In the genomic region with DNA sequence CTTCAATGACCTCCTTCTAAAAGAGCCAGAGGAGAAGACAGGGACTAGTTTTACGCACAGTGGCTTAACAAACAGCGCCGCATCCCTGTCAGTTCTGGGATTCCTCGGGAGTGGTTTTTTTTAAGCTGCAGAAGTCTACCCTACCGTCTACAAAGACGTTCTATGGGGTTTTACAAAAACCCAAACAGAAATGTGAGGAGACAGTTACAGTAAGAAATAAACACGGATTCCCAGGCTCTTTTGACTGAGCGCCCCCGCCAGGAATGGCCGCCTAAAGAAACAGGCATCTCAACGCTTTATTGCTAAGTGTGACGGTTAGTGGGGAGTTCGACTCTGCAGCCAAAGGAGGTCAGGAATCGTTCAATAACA, we compare ENCODE assay signal across 8 cellular contexts. TPM values are rescaled to one million over a fixed set of nuclear protein-coding genes. Genes with fewer than 3 reads are reported as not detected.
DNase-seq lines count a peak whose midpoint lies in the region; ATAC-seq, FAIRE-seq and TF ChIP-seq lines count a peak whose summit lies in the region.

No MANE protein-coding gene starts in this region.

- H3K4me1 Mint-ChIP-seq in CD8-positive, alpha-beta memory T cell = peaks cover 44 to 48% (median 47%) of the 10 kb centered on the region in 3 donors

- TSS peak; percentile 74 for BruUV-seq in K562 (replicated peaks; lab: Mats Ljungman, UMichigan)

- FAIRE-seq in K562 (lab: Jason Lieb, UNC) = no peak

- ATAC-seq in GM18517 (IDR thresholded peaks at IDR 0.05; ENCODE audit: unreplicated experiment) (peak; percentile 15), HG03025 (IDR thresholded peaks at IDR 0.05; ENCODE audit: low FRiP score, unreplicated experiment) (peak; percentile 23), K562 (peak; percentile 74), gastrocnemius medialis (peak; percentile 74 to 76)

- H3K79me2 ChIP-seq in K562 (ENCODE audit: control insufficient read depth, insufficient read depth, low read length) = peaks cover 65% of the 10 kb centered on the region

- H3K36me3 Mint-ChIP-seq in CD8-positive, alpha-beta memory T cell = peaks cover 0 to 55% (median 3%) of the 10 kb centered on the region in 3 donors

- peak overlapping the region; percentile 81 for H3K27ac ChIP-seq in CD8-positive, alpha-beta memory T cell (ENCODE audit: low read depth, low read length)
- H3K27ac ChIP-seq in K562 (ENCODE audit: extremely low read depth, low read depth, low read length) = peak overlapping the region; percentile 87
- H3K27ac ChIP-seq in gastrocnemius medialis = peak overlapping the region; percentile 74 to 87 (median 80)

- TF ChIP-seq EP300 in K562 (IDR thresholded peaks at IDR 0.05; ENCODE audit: low read length) = no peak

- peak overlapping the region; percentile 99 for H3K4me2 ChIP-seq in K562 (ENCODE audit: insufficient read depth, low read length)

- peaks cover 29% of the 10 kb centered on the region for H3K4me1 ChIP-seq in CD8-positive, alpha-beta memory T cell (ENCODE audit: insufficient read depth, low read length)
- H3K4me1 ChIP-seq in K562 (replicated peaks in 1 of 2; ENCODE audit: control insufficient read depth in 2 of 2, insufficient read depth in 2 of 2, low read length in 2 of 2) (peaks cover 0 to 6% of the 10 kb centered on the region in 2 experiments; a peak in 2 of 5 replicates), iPS-15b (ENCODE audit: control insufficient read depth, insufficient read depth, low read length) (peaks cover 3% of the 10 kb centered on the region), gastrocnemius medialis (peaks cover 31 to 34% of the 10 kb centered on the region in 2 donors)

- no peaks in the 10 kb centered on the region for H4K20me1 ChIP-seq in K562 (replicated peaks; ENCODE audit: control insufficient read depth, insufficient read depth, low read length)

- peak; percentile 34 to 39; a peak in 3 of 4 replicates for TF ChIP-seq RAD21 in K562 (CRISPR knock-in tag; conservative IDR thresholded peaks at IDR 0.05 in 1 of 2, IDR thresholded peaks at IDR 0.05 in 1 of 2)

- TF ChIP-seq CTCF in K562 (IDR thresholded peaks at IDR 0.05 in 2 of 3, conservative IDR thresholded peaks at IDR 0.05 in 1 of 3; ENCODE audit: insufficient read depth in 2 of 3, low read depth in 1 of 3, low read length in 3 of 3) = peak; percentile 47 to 57 (median 51); a peak in 5 of 6 replicates
- TF ChIP-seq CTCF in gastrocnemius medialis (IDR thresholded peaks at IDR 0.05 in 4 of 5, conservative IDR thresholded peaks at IDR 0.05 in 1 of 5) = peak in 4 of 5 experiments; percentile 19 to 49 (median 32)

- no peaks in the 10 kb centered on the region for H3K9me3 ChIP-seq in CD8-positive, alpha-beta memory T cell (ENCODE audit: low read length)
- no peaks in the 10 kb centered on the region for H3K9me3 ChIP-seq in K562 (replicated peaks; ENCODE audit: control insufficient read depth, insufficient read depth, low read depth, low read length)
- H3K9me3 ChIP-seq in iPS-15b (ENCODE audit: control insufficient read depth, insufficient read depth, low read length) = no peaks in the 10 kb centered on the region
- H3K9me3 ChIP-seq in gastrocnemius medialis = no peaks in the 10 kb centered on the region

- H3K4me3 ChIP-seq in CD8-positive, alpha-beta memory T cell (ENCODE audit: low read length) = peak overlapping the region; percentile 97
- H3K4me3 ChIP-seq in K562 (peak overlapping the region; percentile 82), iPS-15b (ENCODE audit: low read depth, low read length) (peak overlapping the region; percentile 98), gastrocnemius medialis (peak overlapping the region; percentile 81 to 97 (median 92))

- peak in 3 of 5 donors; percentile 2 to 47 (median 3) for DNase-seq in CD8-positive, alpha-beta memory T cell
- DNase-seq in NCI-H2227 (lab: John Stamatoyannopoulos, UW; ENCODE audit: unreplicated experiment) (peak; percentile 29), K562 (ENCODE audit: extremely low read depth in 1 of 4, low spot score in 3 of 4) (peak; percentile 23 to 49 (median 28)), gastrocnemius medialis (peak in 1 of 2 donors; percentile 30), NCI-H1436 treated with DMSO at 0.1 percent for 48 hours (lab: John Stamatoyannopoulos, UW) (no peak)

- TF ChIP-seq POLR2A in K562 (conservative IDR thresholded peaks at IDR 0.05) (no peak), gastrocnemius medialis (IDR thresholded peaks at IDR 0.05) (no peak)

- H2AFZ ChIP-seq in K562 (ENCODE audit: low read depth, low read length) = peak overlapping the region; percentile 86

- H3K9me3 Mint-ChIP-seq in CD8-positive, alpha-beta memory T cell = no peaks in the 10 kb centered on the region

- CTCF ChIA-PET in CD8-positive, alpha-beta memory T cell (lab: Charles Lee) = no interaction called here
- CTCF ChIA-PET in K562 (lab: Yijun Ruan, JAX; ENCODE audit: low intra/inter-chr PET ratio) = interaction anchor here (0.7 kb wide), 1 partner anchor 52 kb away, joined by 3 read pairs; no protein-coding TSS in a partner anchor

- H3K27me3 ChIP-seq in CD8-positive, alpha-beta memory T cell (ENCODE audit: insufficient read depth, low read length, poor library complexity, severe bottlenecking) = no peaks in the 10 kb centered on the region
- H3K27me3 ChIP-seq in K562 (ENCODE audit: control insufficient read depth in 2 of 2, insufficient read depth in 2 of 2, low read length in 2 of 2) = no peaks in the 10 kb centered on the region
- H3K27me3 ChIP-seq in iPS-15b (ENCODE audit: control insufficient read depth, insufficient read depth, low read length) = no peaks in the 10 kb centered on the region
- H3K27me3 ChIP-seq in gastrocnemius medialis = no peaks in the 10 kb centered on the region

- H3K9ac ChIP-seq in K562 (ENCODE audit: insufficient read depth in 1 of 2, low read depth in 2 of 2, low read length in 2 of 2) (peak overlapping the region; percentile 84 to 97), iPS-15b (ENCODE audit: low read depth, low read length) (peak overlapping the region; percentile 99)

- in situ Hi-C loops in K562 (cut with MboI) (no loop called here), gastrocnemius medialis (cut with MboI; ENCODE audit: low sequenced_read_pairs in 4 of 4) (loop anchor here (10.0 to 25.0 kb wide), 2 partner anchors 245 to 253 kb away; partner anchors contain the start of genes AHSA1 (in 4 of the 4) and VIPAS39 (in 4 of the 4))

- under 1% methylated on average over 14 of the region's 14 CpGs for WGBS in K562 (ENCODE audit: insufficient coverage, low coverage, missing lambda C conversion rate)

- peak overlapping the region; percentile 56 to 99 (median 95) for H3K27ac Mint-ChIP-seq in CD8-positive, alpha-beta memory T cell

- POLR2A ChIA-PET in CD8-positive, alpha-beta memory T cell (lab: Charles Lee) = interaction anchor here (1.7 kb wide), 1 partner anchor 53 kb away, joined by 4 read pairs; no protein-coding TSS in a partner anchor
- POLR2A ChIA-PET in K562 (lab: Yijun Ruan, JAX) = interaction anchor here (0.6 kb wide), 1 partner anchor 12 kb away, joined by 3 read pairs; no protein-coding TSS in a partner anchor

- intact Hi-C loops in K562 (cut with micrococcal nuclease) (loop anchor here (5.0 kb wide), 1 partner anchor 90 kb away; the partner anchor contains the start of gene SPTLC2), gastrocnemius medialis (cut with DNase I; ENCODE audit: low total_unique reads) (loop anchor here (2.0 to 10.0 kb wide), 2 partner anchors 249 to 393 kb away; partner anchors contain the start of gene AHSA1)

- no peaks in the 10 kb centered on the region for H3K27me3 Mint-ChIP-seq in CD8-positive, alpha-beta memory T cell

- H3K9me1 ChIP-seq in K562 (ENCODE audit: control insufficient read depth, insufficient read depth, low read length) = no peaks in the 10 kb centered on the region

- H3K4me3 Mint-ChIP-seq in CD8-positive, alpha-beta memory T cell = peak overlapping the region; percentile 84 to 99 (median 93)

- peaks cover 24% of the 10 kb centered on the region for H3K36me3 ChIP-seq in CD8-positive, alpha-beta memory T cell (ENCODE audit: insufficient read depth, low read length)
- H3K36me3 ChIP-seq in K562 (ENCODE audit: control insufficient read depth, insufficient read depth, low read length) (peaks cover 53% of the 10 kb centered on the region), iPS-15b (ENCODE audit: control insufficient read depth, insufficient read depth, low read length) (peaks cover 18% of the 10 kb centered on the region), gastrocnemius medialis (peaks cover 0 to 40% of the 10 kb centered on the region in 2 donors)

RNA-seq across cellular contexts. Expression of gene ALKBH1, which starts 0.5 kb away (rescaled TPM):
- 10 to 100 TPM; 18.6 to 19.4 TPM for total RNA-seq in CD8-positive, alpha-beta memory T cell
- polyA plus RNA-seq in CD8-positive, alpha-beta memory T cell = 8.8 TPM
- 6.3 and 7.7 TPM in 2 replicates for total RNA-seq in K562 (2011; cell fraction: chromatin; rRNA removed; ENCODE audit: low replicate concordance)
- 5.7 and 5.8 TPM in 2 replicates for total RNA-seq in K562 (2011; cell fraction: nucleolus; rRNA removed)
- 6.9 and 10.2 TPM in 2 replicates for total RNA-seq in K562 (2011; cell fraction: nucleoplasm; rRNA removed)
- total RNA-seq in K562 (2014; rRNA removed) = 6.4 and 9.3 TPM in 2 replicates
- total RNA-seq in K562 (2014; rRNA removed; fragmentation: Illumina TruSeq; extraction: Trizol) = 10.7 and 13.0 TPM in 2 replicates
- 12.3 and 12.8 TPM in 2 replicates for total RNA-seq in K562 (2015; rRNA removed; fragmentation: Illumina TruSeq; extraction: Trizol)
- 12.3 and 14.9 TPM in 2 replicates for total RNA-seq in K562 (2021)
- polyA plus RNA-seq in K562 (2011; rRNA removed) = 17.4 and 19.4 TPM in 2 replicates
- 10.6 and 13.1 TPM in 2 replicates for polyA plus RNA-seq in K562 (2011; cell fraction: cytosol; rRNA removed)
- polyA plus RNA-seq in K562 (2011; cell fraction: nucleus; rRNA removed) = 9.0 and 10.6 TPM in 2 replicates
- 7.4 and 8.9 TPM in 2 replicates for polyA plus RNA-seq in K562 (2012)
- polyA plus RNA-seq in K562 (2014; fragmentation: Illumina TruSeq; extraction: Trizol) = 13.3 and 14.2 TPM in 2 replicates
- polyA plus RNA-seq in K562 (2014; fragmentation: Nextera tagmentation; extraction: Ambion mirVana) = 1 to 10 TPM; 5.3 to 9.1 TPM
- polyA plus RNA-seq in K562 (2014; rRNA removed) = 10.6 and 11.3 TPM in 2 replicates
- polyA minus RNA-seq in K562 (2011; rRNA and poly(A)+ RNA removed) = 13.4 and 15.5 TPM in 2 replicates
- 5.5 and 7.3 TPM in 2 replicates for polyA minus RNA-seq in K562 (2011; cell fraction: cytosol; rRNA and poly(A)+ RNA removed)
- polyA minus RNA-seq in K562 (2011; cell fraction: nucleus; rRNA and poly(A)+ RNA removed) = 3.2 and 4.4 TPM in 2 replicates
- total RNA-seq in gastrocnemius medialis = 10 to 100 TPM; 12.2 to 16.2 (median 13.6) TPM

RNA-seq across cellular contexts. Expression of gene SLIRP, which starts 0.6 kb away (rescaled TPM):
- total RNA-seq in CD8-positive, alpha-beta memory T cell = 100 to 1,000 TPM; 162 to 166 TPM
- 218 TPM for polyA plus RNA-seq in CD8-positive, alpha-beta memory T cell
- total RNA-seq in K562 (2011; cell fraction: chromatin; rRNA removed; ENCODE audit: low replicate concordance) = 39.7 and 53.2 TPM in 2 replicates
- 48.2 and 50.4 TPM in 2 replicates for total RNA-seq in K562 (2011; cell fraction: nucleolus; rRNA removed)
- 64.0 and 71.5 TPM in 2 replicates for total RNA-seq in K562 (2011; cell fraction: nucleoplasm; rRNA removed)
- total RNA-seq in K562 (2014; rRNA removed) (362 and 720 TPM in 2 replicates), K562 (2014; rRNA removed; fragmentation: Illumina TruSeq; extraction: Trizol) (459 and 470 TPM in 2 replicates), K562 (2015; rRNA removed; fragmentation: Illumina TruSeq; extraction: Trizol) (382 and 426 TPM in 2 replicates), K562 (2021) (251 and 279 TPM in 2 replicates), gastrocnemius medialis (100 to 1,000 TPM; 293 to 550 (median 332) TPM)
- polyA plus RNA-seq in K562 (2011; rRNA removed) (278 and 436 TPM in 2 replicates), K562 (2014; fragmentation: Illumina TruSeq; extraction: Trizol) (434 and 491 TPM in 2 replicates), K562 (2014; fragmentation: Nextera tagmentation; extraction: Ambion mirVana) (1,000 to 10,000 TPM; 1,478 to 1,905 TPM), K562 (2014; rRNA removed) (1,067 and 1,341 TPM in 2 replicates)
- 100 and 194 TPM in 2 replicates for polyA plus RNA-seq in K562 (2011; cell fraction: cytosol; rRNA removed)
- 98.1 and 163 TPM in 2 replicates for polyA plus RNA-seq in K562 (2011; cell fraction: nucleus; rRNA removed)
- polyA plus RNA-seq in K562 (2012) = 167 and 532 TPM in 2 replicates
- 146 and 190 TPM in 2 replicates for polyA minus RNA-seq in K562 (2011; rRNA and poly(A)+ RNA removed)
- 15.1 and 31.7 TPM in 2 replicates for polyA minus RNA-seq in K562 (2011; cell fraction: cytosol; rRNA and poly(A)+ RNA removed)
- 13.7 and 25.1 TPM in 2 replicates for polyA minus RNA-seq in K562 (2011; cell fraction: nucleus; rRNA and poly(A)+ RNA removed)

RNA-seq across cellular contexts. Expression of gene SNW1, which starts 53.6 kb away (rescaled TPM):
- 100 to 1,000 TPM; 121 TPM for total RNA-seq in CD8-positive, alpha-beta memory T cell
- polyA plus RNA-seq in CD8-positive, alpha-beta memory T cell = 78.0 TPM
- 36.2 and 47.0 TPM in 2 replicates for total RNA-seq in K562 (2011; cell fraction: chromatin; rRNA removed; ENCODE audit: low replicate concordance)
- total RNA-seq in K562 (2011; cell fraction: nucleolus; rRNA removed) = 17.5 and 20.7 TPM in 2 replicates
- total RNA-seq in K562 (2011; cell fraction: nucleoplasm; rRNA removed) = 15.8 and 16.1 TPM in 2 replicates
- total RNA-seq in K562 (2014; rRNA removed) (76.0 and 97.4 TPM in 2 replicates), K562 (2014; rRNA removed; fragmentation: Illumina TruSeq; extraction: Trizol) (121 and 133 TPM in 2 replicates), K562 (2015; rRNA removed; fragmentation: Illumina TruSeq; extraction: Trizol) (98.2 and 101 TPM in 2 replicates), K562 (2021) (81.3 and 92.3 TPM in 2 replicates), gastrocnemius medialis (10 to 100 TPM; 47.1 to 59.7 (median 54.4) TPM)
- polyA plus RNA-seq in K562 (2011; rRNA removed) (40.8 and 64.4 TPM in 2 replicates), K562 (2014; fragmentation: Illumina TruSeq; extraction: Trizol) (83.1 and 111 TPM in 2 replicates), K562 (2014; fragmentation: Nextera tagmentation; extraction: Ambion mirVana) (100 to 1,000 TPM in 1 of 2 experiments, 10 to 100 TPM in 1; 79.0 to 143 TPM), K562 (2014; rRNA removed) (93.1 and 103 TPM in 2 replicates)
- polyA plus RNA-seq in K562 (2011; cell fraction: cytosol; rRNA removed) = 15.3 and 19.5 TPM in 2 replicates
- polyA plus RNA-seq in K562 (2011; cell fraction: nucleus; rRNA removed) = 20.1 and 27.2 TPM in 2 replicates
- polyA plus RNA-seq in K562 (2012) = 68.5 and 92.6 TPM in 2 replicates
- polyA minus RNA-seq in K562 (2011; rRNA and poly(A)+ RNA removed) = 54.0 and 69.0 TPM in 2 replicates
- polyA minus RNA-seq in K562 (2011; cell fraction: cytosol; rRNA and poly(A)+ RNA removed) = 19.7 and 20.8 TPM in 2 replicates
- 12.4 and 17.1 TPM in 2 replicates for polyA minus RNA-seq in K562 (2011; cell fraction: nucleus; rRNA and poly(A)+ RNA removed)

Comparison
In these comparisons a context has a peak if more than half of its experiments do, and no peak if none do; other contexts are left out.
1. ATAC-seq: peak in every context shown above with its lines; median percentile 75 in gastrocnemius medialis; 74 in K562; 23 in HG03025; 15 in GM18517.